Comparison of ENCODE assay signal across 11 cellular contexts in genomic region chr2:200377143-200377773, GRCh38.
DNase-seq lines count a peak whose midpoint lies in the region; ATAC-seq and TF ChIP-seq lines count a peak whose summit lies in the region.
"Had no signal": no experiment of that assay in that cellular context is flagged by ENCODE, and none has a peak within 500 bp of the region (broad histone marks: within the 10 kb centered on the region; RNA-seq: fewer than 3 reads in every experiment).

No MANE protein-coding gene starts in this region.

- peak overlapping the region; percentile 35 for H3K27ac ChIP-seq in cardiac muscle cell
- peak overlapping the region; percentile 48 to 73 (median 68) for H3K27ac ChIP-seq in body of pancreas
- peak overlapping the region; percentile 43 for H3K27ac ChIP-seq in muscle layer of colon (ENCODE audit: low read depth, low read length)
- peak overlapping the region; percentile 58 for H3K27ac ChIP-seq in upper lobe of right lung

- no peak for TF ChIP-seq POLR2A in body of pancreas (IDR thresholded peaks at IDR 0.05)
- no peak for TF ChIP-seq POLR2A in erythroblast (IDR thresholded peaks at IDR 0.05; ENCODE audit: low read length)

- H3K4me3 ChIP-seq in cardiac muscle cell, result no peak overlapping the region
- H3K4me3 ChIP-seq in body of pancreas, result no peak overlapping the region
- H3K4me3 ChIP-seq in muscle layer of colon (ENCODE audit: low read depth in 1 of 2, low read length in 2 of 2), result no peak overlapping the region
- H3K4me3 ChIP-seq in upper lobe of right lung, result no peak overlapping the region

- ATAC-seq in left cardiac atrium, result no peak
- ATAC-seq in body of pancreas, result peak; percentile 7
- peak; percentile 20 for ATAC-seq in upper lobe of right lung

- no peak for DNase-seq in cardiac muscle cell (ENCODE audit: low read depth in 1 of 2, low spot score in 1 of 2)
- no peak for DNase-seq in left cardiac atrium
- no peak for DNase-seq in body of pancreas
- no peak for DNase-seq in upper lobe of right lung
- no peak for DNase-seq in erythroblast (lab: John Stamatoyannopoulos, UW)
- no peak for DNase-seq in superior temporal gyrus (ENCODE audit: extremely low spot score)
- DNase-seq in SKM-1 (lab: John Stamatoyannopoulos, UW; ENCODE audit: unreplicated experiment), result no peak
- DNase-seq: foreskin melanocyte; NCI-H1930; stimulated activated CD8-positive, alpha-beta memory T cell treated with anti-CD3 and anti-CD28 coated beads, Interleukin-4, amount 100 ng/mL, for 48 hours had no signal

- H3K36me3 ChIP-seq in cardiac muscle cell, result no peaks in the 10 kb centered on the region
- no peaks in the 10 kb centered on the region for H3K36me3 ChIP-seq in body of pancreas (replicated peaks in 1 of 2; ENCODE audit: insufficient read depth in 1 of 2, low read depth in 2 of 2)
- H3K36me3 ChIP-seq in muscle layer of colon (ENCODE audit: insufficient read depth, low read length), result no peaks in the 10 kb centered on the region
- no peaks in the 10 kb centered on the region for H3K36me3 ChIP-seq in upper lobe of right lung

- H3K4me1 ChIP-seq in cardiac muscle cell (ENCODE audit: low read depth), result peaks cover 22% of the 10 kb centered on the region
- H3K4me1 ChIP-seq in body of pancreas, result peaks cover 57% of the 10 kb centered on the region
- H3K4me1 ChIP-seq in muscle layer of colon (ENCODE audit: insufficient read depth, low read length), result peaks cover 68% of the 10 kb centered on the region
- H3K4me1 ChIP-seq in upper lobe of right lung, result peaks cover 63% of the 10 kb centered on the region

- intact Hi-C loops in left cardiac atrium (cut with DNase I) (no loop called here), body of pancreas (cut with DNase I) (no loop called here), upper lobe of right lung (cut with DNase I) (no loop called here)

- 41 to 54% methylated on average over 7 of the region's 7 CpGs for WGBS in body of pancreas, 2 donors

- H3K9me3 ChIP-seq in cardiac muscle cell (ENCODE audit: low read depth) (no peaks in the 10 kb centered on the region), body of pancreas (no peaks in the 10 kb centered on the region), muscle layer of colon (ENCODE audit: low read length) (no peaks in the 10 kb centered on the region), upper lobe of right lung (no peaks in the 10 kb centered on the region)

- no peaks in the 10 kb centered on the region for H3K27me3 ChIP-seq in cardiac muscle cell
- H3K27me3 ChIP-seq in body of pancreas, result no peaks in the 10 kb centered on the region
- H3K27me3 ChIP-seq in muscle layer of colon (ENCODE audit: control insufficient read depth in 1 of 2, insufficient read depth in 2 of 2, low read length in 2 of 2), result no peaks in the 10 kb centered on the region
- no peaks in the 10 kb centered on the region for H3K27me3 ChIP-seq in upper lobe of right lung

- TF ChIP-seq CTCF in cardiac muscle cell (IDR thresholded peaks at IDR 0.05; ENCODE audit: low read depth, low read length) (no peak), body of pancreas (IDR thresholded peaks at IDR 0.05) (no peak), upper lobe of right lung (IDR thresholded peaks at IDR 0.05) (no peak)

- H3K9ac ChIP-seq in muscle layer of colon (ENCODE audit: low read length), result no peak overlapping the region

Comparison
In these comparisons a context has a peak if more than half of its experiments do, and no peak if none do; other contexts are left out.
1. ATAC-seq: peak in body of pancreas (single experiment) and upper lobe of right lung (single experiment); none in left cardiac atrium (0 of 2).
2. Peak in every context shown above with its lines, with median percentiles within 50 percentile points of each other: H3K27ac ChIP-seq.